ENCODE assay signal across 25 cellular contexts in genomic region chr14:26987734-26988363, GRCh38.
A peak's percentile ranks its signal among the peaks of the same experiment; 100 is the strongest.
DNase-seq lines count a peak whose midpoint lies in the region; ATAC-seq and TF ChIP-seq lines count a peak whose summit lies in the region.
"Had no signal": no experiment of that assay in that cellular context is flagged by ENCODE, and none has a peak within 500 bp of the region (broad histone marks: within the 10 kb centered on the region; RNA-seq: fewer than 3 reads in every experiment).

No MANE protein-coding gene starts in this region.

- no peaks in the 10 kb centered on the region for H3K27me3 ChIP-seq in KMS-11 (ENCODE audit: insufficient read depth, low read depth)

- no peaks in the 10 kb centered on the region for H3K36me3 ChIP-seq in KMS-11 (ENCODE audit: insufficient read depth)

- no peak for TF ChIP-seq CTCF in KMS-11 (conservative IDR thresholded peaks at IDR 0.05; ENCODE audit: low read depth, low read length)
- no peak for TF ChIP-seq CTCF in WTC11 (IDR thresholded peaks at IDR 0.05)

- ATAC-seq in WTC11 (no peak), HG02798 (IDR thresholded peaks at IDR 0.05; ENCODE audit: poor library complexity, unreplicated experiment) (no peak)
- ATAC-seq: A549, HepG2, K562 had no signal

- no peak overlapping the region for H3K4me3 Mint-ChIP-seq in WTC11
- H3K4me3 Mint-ChIP-seq: B cell, CD14-positive monocyte, HFFc6 had no signal

- POLR2A ChIA-PET in WTC11 (lab: Charles Lee) = no interaction called here

- H3K4me3 ChIP-seq in KMS-11 (IDR thresholded peaks at IDR 0.05; ENCODE audit: insufficient read depth, low read depth, low read length) = no peak overlapping the region
- H3K4me3 ChIP-seq: A549, K562 had no signal

- 0 out of 2 replicates have a peak overlapping the region, but pooled peaks have one; percentile 20 for H3K27ac Mint-ChIP-seq in WTC11
- H3K27ac Mint-ChIP-seq: B cell, CD14-positive monocyte, HFFc6 had no signal

- no peaks in the 10 kb centered on the region for H3K79me2 ChIP-seq in KMS-11 (ENCODE audit: insufficient read depth, low read depth)

- peaks cover 5% of the 10 kb centered on the region for H3K4me1 ChIP-seq in KMS-11 (ENCODE audit: low read depth, poor library complexity, severe bottlenecking)

- DNase-seq in WTC11 (ENCODE audit: low spot score) (no peak), medulla oblongata (ENCODE audit: extremely low spot score) (peak; percentile 6), NCI-H2196 treated with DMSO at 0.1 percent for 48 hours (lab: John Stamatoyannopoulos, UW; ENCODE audit: unreplicated experiment) (no peak), RPMI8226 (no peak), occipital lobe (lab: John Stamatoyannopoulos, UW) (no peak)
- DNase-seq: EL, GF-D8, H7, HFFc6, NCI-H1105, NCI-H146, NCI-H2029, NCI-H345, NCI-H524, NCI-H774, OCI-M1, SHP77, SK-N-SH had no signal

- H3K9me3 Mint-ChIP-seq in WTC11 = no peaks in the 10 kb centered on the region
- H3K9me3 Mint-ChIP-seq: CD14-positive monocyte had no signal

- H2AFZ ChIP-seq in KMS-11 (ENCODE audit: low read depth) = peak overlapping the region; percentile 75

- peak overlapping the region; percentile 46; the same call in 1 of the 2 replicates for H3K9ac ChIP-seq in KMS-11
- H3K9ac ChIP-seq: SK-N-SH had no signal

- H3K4me1 Mint-ChIP-seq in WTC11 = peaks cover 29% of the 10 kb centered on the region
- H3K4me1 Mint-ChIP-seq: B cell, CD14-positive monocyte had no signal

- CTCF ChIA-PET in WTC11 (lab: Charles Lee) = no interaction called here

- no peaks in the 10 kb centered on the region for H3K36me3 Mint-ChIP-seq in WTC11
- H3K36me3 Mint-ChIP-seq: CD14-positive monocyte had no signal

- peak overlapping the region; percentile 66 for H3K27ac ChIP-seq in KMS-11
- H3K27ac ChIP-seq: A549 had no signal

- H3K27me3 Mint-ChIP-seq in WTC11 (ENCODE audit: low read depth) = no peaks in the 10 kb centered on the region
- H3K27me3 Mint-ChIP-seq: B cell had no signal

- peak overlapping the region; percentile 71 for H3K4me2 ChIP-seq in KMS-11
- H3K4me2 ChIP-seq: A549, SK-N-SH had no signal

- H4K20me1 ChIP-seq in KMS-11 (ENCODE audit: insufficient read depth) = no peaks in the 10 kb centered on the region

TF ChIP-seq in WTC11, 78 proteins besides CTCF, POLR2A, EP300 and RAD21:
- TF ChIP-seq CREB1 (CRISPR knock-in tag; IDR thresholded peaks at IDR 0.05) (no peak), ZNF512 (CRISPR knock-in tag; IDR thresholded peaks at IDR 0.05; ENCODE audit: borderline replicate concordance) (no peak), TCF7 (CRISPR knock-in tag; IDR thresholded peaks at IDR 0.05; ENCODE audit: low read depth) (no peak), ZBTB21 (CRISPR knock-in tag; IDR thresholded peaks at IDR 0.05; ENCODE audit: borderline replicate concordance) (no peak), AFF4 (CRISPR knock-in tag; IDR thresholded peaks at IDR 0.05; ENCODE audit: borderline replicate concordance) (no peak), RORB (CRISPR knock-in tag; IDR thresholded peaks at IDR 0.05) (no peak)
